ENCODE assay signal across 19 cellular contexts in the genomic region with DNA sequence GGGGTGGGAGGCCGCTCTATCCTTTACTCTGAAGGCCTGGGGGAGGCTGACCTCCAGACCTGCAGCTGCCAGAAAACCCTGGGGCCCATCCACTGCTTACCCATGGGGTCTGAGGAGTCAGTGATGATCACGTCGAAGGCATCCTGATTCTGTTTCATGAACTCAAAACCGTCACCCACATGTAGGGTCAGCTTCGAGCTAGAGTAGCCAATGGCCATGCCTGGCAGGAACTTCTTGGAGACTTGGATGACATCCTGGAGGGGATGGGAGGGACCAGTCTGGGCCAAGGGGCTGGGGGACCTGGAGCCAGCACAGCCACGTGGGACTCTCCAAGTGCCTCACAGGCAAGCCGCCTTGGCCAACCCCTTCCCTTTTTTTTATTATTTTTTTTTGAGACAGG. TPM values are rescaled to one million over a fixed set of nuclear protein-coding genes. Genes with fewer than 3 reads are reported as not detected.
DNase-seq lines count a peak whose midpoint lies in the region; ATAC-seq, FAIRE-seq and TF ChIP-seq lines count a peak whose summit lies in the region.
"Had no signal": no experiment of that assay in that cellular context is flagged by ENCODE, and none has a peak within 500 bp of the region (broad histone marks: within the 10 kb centered on the region; RNA-seq: fewer than 3 reads in every experiment).

No MANE protein-coding gene starts in this region.

- H3K9me3 Mint-ChIP-seq in activated naive CD4-positive, alpha-beta T cell treated with anti-CD3 and anti-CD28 coated beads, Interleukin-2, amount 50 U/mL, for 72 hours: no peaks in the 10 kb centered on the region
- no peaks in the 10 kb centered on the region for H3K9me3 Mint-ChIP-seq in activated T-helper 17 cell treated with anti-CD3 and anti-CD28 coated beads, Interleukin-2, amount 50 U/mL, for 72 hours
- H3K9me3 Mint-ChIP-seq: CD8-positive, alpha-beta T cell; H9 had no signal

- POLR2A ChIA-PET in GM12878 (lab: Charles Lee): no interaction called here

- no peaks in the 10 kb centered on the region for H4K20me1 ChIP-seq in GM12878 (ENCODE audit: control insufficient read depth, insufficient read depth)

- TF ChIP-seq EP300 in GM12878 (IDR thresholded peaks at IDR 0.05; ENCODE audit: borderline replicate concordance in 1 of 2, control insufficient read depth in 1 of 2, low read depth in 2 of 2, low read length in 2 of 2): no peak

- no peak for ATAC-seq in activated naive CD4-positive, alpha-beta T cell treated with anti-CD3 and anti-CD28 coated beads, Interleukin-2, amount 50 U/mL, for 72 hours
- ATAC-seq in GM12878 (no peak), GM21526 (IDR thresholded peaks at IDR 0.05; ENCODE audit: low FRiP score, unreplicated experiment) (no peak)
- no peak for ATAC-seq in activated T-helper 17 cell treated with anti-CD3 and anti-CD28 coated beads, Interleukin-2, amount 50 U/mL, for 72 hours (replicated peaks)
- ATAC-seq: CD8-positive, alpha-beta T cell had no signal

- H3K4me1 ChIP-seq in GM12878 (ENCODE audit: control insufficient read depth, insufficient read depth, low read length): peaks cover 15% of the 10 kb centered on the region
- peaks cover 0 to 11% of the 10 kb centered on the region in 2 donors for H3K4me1 ChIP-seq in kidney (ENCODE audit: control insufficient read depth in 1 of 2, insufficient read depth in 1 of 2, low read depth in 1 of 2, low read length in 2 of 2)

- no TSS peak for BruUV-seq in GM12878 (replicated peaks; lab: Mats Ljungman, UMichigan)

- FAIRE-seq in GM12878 (lab: Jason Lieb, UNC): no peak
- FAIRE-seq in kidney (lab: Jason Lieb, UNC): no peak
- FAIRE-seq: GM19239, H1, HTR-8/SVneo had no signal

- WGBS in GM12878 (ENCODE audit: insufficient coverage, insufficient replicate concordance, low lambda C conversion rate, missing lambda C conversion rate): 90% methylated on average over 7 of the region's 7 CpGs

- H2AFZ ChIP-seq in GM12878 (ENCODE audit: control insufficient read depth, low read depth, low read length): no peak overlapping the region

- H3K27me3 Mint-ChIP-seq in activated T-helper 17 cell treated with anti-CD3 and anti-CD28 coated beads, Interleukin-2, amount 50 U/mL, for 72 hours: no peaks in the 10 kb centered on the region
- H3K27me3 Mint-ChIP-seq: B cell had no signal

- peaks cover 20 to 27% of the 10 kb centered on the region in 2 donors for H3K36me3 Mint-ChIP-seq in activated naive CD4-positive, alpha-beta T cell treated with anti-CD3 and anti-CD28 coated beads, Interleukin-2, amount 50 U/mL, for 72 hours
- H3K36me3 Mint-ChIP-seq in activated T-helper 17 cell treated with anti-CD3 and anti-CD28 coated beads, Interleukin-2, amount 50 U/mL, for 72 hours (ENCODE audit: low read depth): peaks cover 50% of the 10 kb centered on the region

- no peak overlapping the region for H3K4me3 Mint-ChIP-seq in activated T-helper 17 cell treated with anti-CD3 and anti-CD28 coated beads, Interleukin-2, amount 50 U/mL, for 72 hours
- H3K4me3 Mint-ChIP-seq: B cell; CD8-positive, alpha-beta T cell had no signal

- no peak overlapping the region for H3K4me2 ChIP-seq in GM12878 (ENCODE audit: control insufficient read depth, insufficient read depth)

- in situ Hi-C loops in GM12878 (cut with MboI): no loop called here

- SMC1A ChIA-PET in GM12878 (lab: Charles Lee; ENCODE audit: uncharacterized antibody, unreplicated experiment): interaction anchor here (3.5 kb wide), 1 partner anchor 19 kb away, joined by 17 read pairs; no protein-coding TSS in a partner anchor

- H3K36me3 ChIP-seq in GM12878 (ENCODE audit: control insufficient read depth in 2 of 2, insufficient read depth in 2 of 2, low read length in 1 of 2) (peaks cover 4% of the 10 kb centered on the region in 2 experiments; a peak in 3 of 4 replicates), kidney (ENCODE audit: control insufficient read depth in 1 of 2, insufficient read depth in 2 of 2, low read length in 2 of 2) (peaks cover 0 to 4% of the 10 kb centered on the region in 2 donors)

- H3K9me3 ChIP-seq in GM12878 (replicated peaks; ENCODE audit: control insufficient read depth, insufficient read depth, low read length): no peaks in the 10 kb centered on the region
- no peaks in the 10 kb centered on the region for H3K9me3 ChIP-seq in kidney (ENCODE audit: control insufficient read depth in 1 of 2, low read length in 2 of 2)
- H3K9me3 ChIP-seq: BLaER1 treated with 17β-estradiol and CSF1 and Interleukin-3, amounts not matched to agents 10 nM and 100 nM had no signal

- peaks cover 31% of the 10 kb centered on the region for H3K79me2 ChIP-seq in GM12878 (ENCODE audit: control insufficient read depth, insufficient read depth, low read length)

- 0 out of 2 replicates have a peak, but pooled peaks have one; percentile 5 for TF ChIP-seq POLR2A in GM12878 (IDR thresholded peaks at IDR 0.05; ENCODE audit: low read depth, low read length)

- H3K9ac ChIP-seq in GM12878 (ENCODE audit: control insufficient read depth, insufficient read depth, low read length): no peak overlapping the region
- no peak overlapping the region for H3K9ac ChIP-seq in kidney (ENCODE audit: low read length in 2 of 2)

- RAD21 ChIA-PET in GM12878 (lab: Charles Lee; ENCODE audit: unreplicated experiment): no interaction called here

- H3K27ac ChIP-seq in GM12878 (ENCODE audit: control insufficient read depth, insufficient read depth) (no peak overlapping the region), kidney (ENCODE audit: low read depth in 2 of 2, low read length in 2 of 2) (no peak overlapping the region)
- H3K27ac ChIP-seq: BLaER1 treated with 17β-estradiol and CSF1 and Interleukin-3, amounts not matched to agents 10 nM and 100 nM had no signal

- TF ChIP-seq CTCF in GM12878 (IDR thresholded peaks at IDR 0.05 in 2 of 3, conservative IDR thresholded peaks at IDR 0.05 in 1 of 3; ENCODE audit: control insufficient read depth in 2 of 3, extremely low read depth in 1 of 3, insufficient read depth in 1 of 3, low read depth in 3 of 3, low read length in 3 of 3): no peak
- no peak for TF ChIP-seq CTCF in kidney (IDR thresholded peaks at IDR 0.05; ENCODE audit: borderline replicate concordance, extremely low read depth, insufficient read depth)

- no peaks in the 10 kb centered on the region for H3K27me3 ChIP-seq in GM12878 (replicated peaks in 1 of 2; ENCODE audit: control insufficient read depth in 2 of 2, insufficient read depth in 2 of 2, low read length in 1 of 2)
- H3K27me3 ChIP-seq: BLaER1 treated with 17β-estradiol and CSF1 and Interleukin-3, amounts not matched to agents 10 nM and 100 nM had no signal

- intact Hi-C loops in GM12878 (cut with micrococcal nuclease; ENCODE audit: unreplicated experiment) (no loop called here), kidney (cut with DNase I) (no loop called here), posterior vena cava (cut with DNase I) (no loop called here)

- peaks cover 7% of the 10 kb centered on the region for H3K4me1 Mint-ChIP-seq in activated T-helper 17 cell treated with anti-CD3 and anti-CD28 coated beads, Interleukin-2, amount 50 U/mL, for 72 hours

- TF ChIP-seq RAD21 in GM12878 (IDR thresholded peaks at IDR 0.05; ENCODE audit: insufficient read depth, low read depth, low read length): no peak

- peak overlapping the region; percentile 39 to 47 for H3K27ac Mint-ChIP-seq in activated naive CD4-positive, alpha-beta T cell treated with anti-CD3 and anti-CD28 coated beads, Interleukin-2, amount 50 U/mL, for 72 hours
- no peak overlapping the region for H3K27ac Mint-ChIP-seq in activated T-helper 17 cell treated with anti-CD3 and anti-CD28 coated beads, Interleukin-2, amount 50 U/mL, for 72 hours
- H3K27ac Mint-ChIP-seq: B cell; CD8-positive, alpha-beta T cell; H9 had no signal

- CTCF ChIA-PET in GM12878 (lab: Yijun Ruan, JAX): interaction anchor here (1.6 to 2.3 kb wide), 2 partner anchors 16 to 19 kb away, joined by 5 to 7 read pairs; no protein-coding TSS in a partner anchor

- H3K4me3 ChIP-seq in GM12878 (no peak overlapping the region), kidney (ENCODE audit: low read length in 2 of 2) (no peak overlapping the region)
- H3K4me3 ChIP-seq: BLaER1 treated with 17β-estradiol and CSF1 and Interleukin-3, amounts not matched to agents 10 nM and 100 nM had no signal

- DNase-seq in activated naive CD4-positive, alpha-beta T cell treated with anti-CD3 and anti-CD28 coated beads, Interleukin-2, amount 50 U/mL, for 72 hours (ENCODE audit: low spot score in 2 of 2): no peak
- DNase-seq in activated naive CD4-positive, alpha-beta T cell treated with Interleukin-2 at 50 U/mL for 16 hours: no peak
- DNase-seq in GM12878 (ENCODE audit: low read depth, low spot score) (no peak), kidney (peak; percentile 32), posterior vena cava (ENCODE audit: low spot score) (peak; percentile 67), NCI-H774 (lab: John Stamatoyannopoulos, UW) (no peak)
- DNase-seq: Calu3; CD8-positive, alpha-beta T cell; DMS79 treated with DMSO at 0.1 percent for 48 hours; GF-D8; H9; IMR-90 had no signal

RNA-seq across cellular contexts. Expression of a gene that starts 3.3 kb away (rescaled TPM):
- 100 to 1,000 TPM; 107 to 148 TPM for total RNA-seq in activated naive CD4-positive, alpha-beta T cell treated with anti-CD3 and anti-CD28 coated beads, Interleukin-2, amount 50 U/mL, for 72 hours
- 17.2 and 20.5 TPM in 2 replicates for total RNA-seq in GM12878 (2013; cell fraction: nucleolus; rRNA removed)
- total RNA-seq in GM12878 (2014; rRNA removed): 49.9 and 81.2 TPM in 2 replicates
- total RNA-seq in GM12878 (2014; rRNA removed; fragmentation: Illumina TruSeq; extraction: Trizol): 40.6 and 43.0 TPM in 2 replicates
- 249 and 255 TPM in 2 replicates for total RNA-seq in GM12878 (2021)
- 48.6 TPM for polyA plus RNA-seq in GM12878 (2011; ENCODE audit: low read depth)
- polyA plus RNA-seq in GM12878 (2011; rRNA removed): 11.0 and 22.2 TPM in 2 replicates
- polyA plus RNA-seq in GM12878 (2011; cell fraction: cytosol; rRNA removed): 70.7 and 73.8 TPM in 2 replicates
- 44.6 and 69.9 TPM in 2 replicates for polyA plus RNA-seq in GM12878 (2011; cell fraction: nucleus; rRNA removed)
- 130 and 136 TPM in 2 replicates for polyA plus RNA-seq in GM12878 (2012)
- polyA plus RNA-seq in GM12878 (2014; fragmentation: Illumina TruSeq; extraction: Trizol): 59.5 and 133 TPM in 2 replicates
- polyA plus RNA-seq in GM12878 (2014; fragmentation: Nextera tagmentation; extraction: Ambion mirVana): 10 to 100 TPM; 16.7 to 46.6 TPM
- polyA plus RNA-seq in GM12878 (2014; rRNA removed): 142 and 185 TPM in 2 replicates
- polyA plus RNA-seq in GM12878 (2016; fragmentation: Nextera tagmentation; extraction: Ambion mirVana): 100 to 1,000 TPM in 1 of 2 experiments, 10 to 100 TPM in 1; 81.1 to 155 TPM
- 40.4 and 67.7 TPM in 2 replicates for polyA minus RNA-seq in GM12878 (2011; rRNA and poly(A)+ RNA removed)
- 56.3 and 73.1 TPM in 2 replicates for polyA minus RNA-seq in GM12878 (2011; cell fraction: cytosol; rRNA and poly(A)+ RNA removed)
- 15.0 and 34.0 TPM in 2 replicates for polyA minus RNA-seq in GM12878 (2011; cell fraction: nucleus; rRNA and poly(A)+ RNA removed)
- 52.9 TPM for total RNA-seq in kidney
- 59.5 TPM for polyA plus RNA-seq in kidney (ENCODE audit: insufficient read depth, low read depth, low replicate concordance)
- 10 to 100 TPM; 74.2 to 76.6 TPM for total RNA-seq in posterior vena cava
- 100 to 1,000 TPM in 1 of 2 donors, 10 to 100 TPM in 1; 83.9 to 225 TPM for total RNA-seq in activated T-helper 17 cell treated with anti-CD3 and anti-CD28 coated beads, Interleukin-2, amount 50 U/mL, for 72 hours

RNA-seq across cellular contexts. Expression of a gene that starts 9.5 kb away (rescaled TPM):
- total RNA-seq in activated naive CD4-positive, alpha-beta T cell treated with anti-CD3 and anti-CD28 coated beads, Interleukin-2, amount 50 U/mL, for 72 hours: under 1 TPM in 1 of 2 donors, not detected in 1; 0.21 TPM
- 0.25 TPM in 1 of 2 replicates, not detected in the other for total RNA-seq in GM12878 (2013; cell fraction: nucleolus; rRNA removed)
- 0.05 TPM in 1 of 2 replicates, not detected in the other for total RNA-seq in GM12878 (2014; rRNA removed)
- total RNA-seq in GM12878 (2014; rRNA removed; fragmentation: Illumina TruSeq; extraction: Trizol): 0.04 TPM in 1 of 2 replicates, not detected in the other
- not detected in 2 replicates for total RNA-seq in GM12878 (2021)
- 5.6 TPM for polyA plus RNA-seq in GM12878 (2011; ENCODE audit: low read depth)
- not detected in 2 replicates for polyA plus RNA-seq in GM12878 (2011; rRNA removed)
- not detected in 2 replicates for polyA plus RNA-seq in GM12878 (2011; cell fraction: cytosol; rRNA removed)
- not detected in 2 replicates for polyA plus RNA-seq in GM12878 (2011; cell fraction: nucleus; rRNA removed)
- 2.0 and 5.9 TPM in 2 replicates for polyA plus RNA-seq in GM12878 (2012)
- polyA plus RNA-seq in GM12878 (2014; fragmentation: Illumina TruSeq; extraction: Trizol): not detected in 2 replicates
- under 1 TPM in 1 of 2 experiments, not detected in 1; 0.06 TPM for polyA plus RNA-seq in GM12878 (2014; fragmentation: Nextera tagmentation; extraction: Ambion mirVana)
- polyA plus RNA-seq in GM12878 (2014; rRNA removed): not detected in 2 replicates
- polyA plus RNA-seq in GM12878 (2016; fragmentation: Nextera tagmentation; extraction: Ambion mirVana): under 1 TPM in 1 of 2 experiments, not detected in 1; 0.21 TPM
- polyA minus RNA-seq in GM12878 (2011; rRNA and poly(A)+ RNA removed): not detected in 2 replicates
- not detected in 2 replicates for polyA minus RNA-seq in GM12878 (2011; cell fraction: cytosol; rRNA and poly(A)+ RNA removed)
- not detected in 2 replicates for polyA minus RNA-seq in GM12878 (2011; cell fraction: nucleus; rRNA and poly(A)+ RNA removed)
- total RNA-seq in kidney: not detected
- not detected for polyA plus RNA-seq in kidney (ENCODE audit: insufficient read depth, low read depth, low replicate concordance)
- not detected for total RNA-seq in posterior vena cava
- total RNA-seq in activated T-helper 17 cell treated with anti-CD3 and anti-CD28 coated beads, Interleukin-2, amount 50 U/mL, for 72 hours: under 1 TPM in 1 of 2 donors, not detected in 1; 0.43 TPM
- total RNA-seq: B cell, Calu3, IMR-90 had no signal

RNA-seq across cellular contexts. Expression of a gene that starts 43.2 kb away (rescaled TPM):
- total RNA-seq in activated naive CD4-positive, alpha-beta T cell treated with anti-CD3 and anti-CD28 coated beads, Interleukin-2, amount 50 U/mL, for 72 hours: 10 to 100 TPM; 81.1 to 83.3 TPM
- total RNA-seq in GM12878 (2013; cell fraction: nucleolus; rRNA removed): 139 and 147 TPM in 2 replicates
- total RNA-seq in GM12878 (2014; rRNA removed) (70.3 and 81.2 TPM in 2 replicates), GM12878 (2014; rRNA removed; fragmentation: Illumina TruSeq; extraction: Trizol) (54.3 and 58.3 TPM in 2 replicates), GM12878 (2021) (60.0 and 62.5 TPM in 2 replicates), kidney (46.8 TPM), posterior vena cava (10 to 100 TPM; 40.9 to 43.4 TPM)
- polyA plus RNA-seq in GM12878 (2011; ENCODE audit: low read depth): 31.0 TPM
- polyA plus RNA-seq in GM12878 (2011; rRNA removed) (52.8 and 60.4 TPM in 2 replicates), GM12878 (2014; fragmentation: Illumina TruSeq; extraction: Trizol) (75.6 and 78.9 TPM in 2 replicates), GM12878 (2014; fragmentation: Nextera tagmentation; extraction: Ambion mirVana) (10 to 100 TPM; 16.2 to 16.7 TPM), GM12878 (2014; rRNA removed) (70.7 and 76.0 TPM in 2 replicates), GM12878 (2016; fragmentation: Nextera tagmentation; extraction: Ambion mirVana) (10 to 100 TPM; 78.6 to 86.5 TPM), kidney (ENCODE audit: insufficient read depth, low read depth, low replicate concordance) (26.2 TPM)
- polyA plus RNA-seq in GM12878 (2011; cell fraction: cytosol; rRNA removed): 60.7 and 64.8 TPM in 2 replicates
- 155 and 161 TPM in 2 replicates for polyA plus RNA-seq in GM12878 (2011; cell fraction: nucleus; rRNA removed)
- 41.6 and 44.9 TPM in 2 replicates for polyA plus RNA-seq in GM12878 (2012)
- polyA minus RNA-seq in GM12878 (2011; rRNA and poly(A)+ RNA removed): 62.0 and 63.1 TPM in 2 replicates
- 15.4 and 19.5 TPM in 2 replicates for polyA minus RNA-seq in GM12878 (2011; cell fraction: cytosol; rRNA and poly(A)+ RNA removed)
- polyA minus RNA-seq in GM12878 (2011; cell fraction: nucleus; rRNA and poly(A)+ RNA removed): 39.3 and 59.6 TPM in 2 replicates
- total RNA-seq in activated T-helper 17 cell treated with anti-CD3 and anti-CD28 coated beads, Interleukin-2, amount 50 U/mL, for 72 hours: 100 to 1,000 TPM in 1 of 2 donors, 10 to 100 TPM in 1; 69.0 to 102 TPM

RNA-seq across cellular contexts. Expression of a gene that starts 44.0 kb away (rescaled TPM):
- 100 to 1,000 TPM; 132 to 168 TPM for total RNA-seq in activated naive CD4-positive, alpha-beta T cell treated with anti-CD3 and anti-CD28 coated beads, Interleukin-2, amount 50 U/mL, for 72 hours
- 172 and 179 TPM in 2 replicates for total RNA-seq in GM12878 (2013; cell fraction: nucleolus; rRNA removed)
- total RNA-seq in GM12878 (2014; rRNA removed) (55.6 and 64.1 TPM in 2 replicates), GM12878 (2014; rRNA removed; fragmentation: Illumina TruSeq; extraction: Trizol) (124 and 135 TPM in 2 replicates), GM12878 (2021) (155 and 174 TPM in 2 replicates), kidney (140 TPM), posterior vena cava (100 to 1,000 TPM; 124 to 130 TPM)
- polyA plus RNA-seq in GM12878 (2011; ENCODE audit: low read depth): 89.3 TPM
- polyA plus RNA-seq in GM12878 (2011; rRNA removed) (209 and 284 TPM in 2 replicates), GM12878 (2014; fragmentation: Illumina TruSeq; extraction: Trizol) (318 and 350 TPM in 2 replicates), GM12878 (2014; fragmentation: Nextera tagmentation; extraction: Ambion mirVana) (100 to 1,000 TPM in 1 of 2 experiments, 10 to 100 TPM in 1; 76.1 to 171 TPM), GM12878 (2014; rRNA removed) (212 and 257 TPM in 2 replicates), GM12878 (2016; fragmentation: Nextera tagmentation; extraction: Ambion mirVana) (100 to 1,000 TPM; 251 to 253 TPM), kidney (ENCODE audit: insufficient read depth, low read depth, low replicate concordance) (103 TPM)
- 92.3 and 131 TPM in 2 replicates for polyA plus RNA-seq in GM12878 (2011; cell fraction: cytosol; rRNA removed)
- polyA plus RNA-seq in GM12878 (2011; cell fraction: nucleus; rRNA removed): 210 and 304 TPM in 2 replicates
- polyA plus RNA-seq in GM12878 (2012): 145 and 148 TPM in 2 replicates
- polyA minus RNA-seq in GM12878 (2011; rRNA and poly(A)+ RNA removed): 90.0 and 129 TPM in 2 replicates
- polyA minus RNA-seq in GM12878 (2011; cell fraction: cytosol; rRNA and poly(A)+ RNA removed): 54.4 and 74.5 TPM in 2 replicates
- 68.2 and 109 TPM in 2 replicates for polyA minus RNA-seq in GM12878 (2011; cell fraction: nucleus; rRNA and poly(A)+ RNA removed)
- total RNA-seq in activated T-helper 17 cell treated with anti-CD3 and anti-CD28 coated beads, Interleukin-2, amount 50 U/mL, for 72 hours: 100 to 1,000 TPM; 120 to 186 TPM

Comparison
In these comparisons a context has a peak if more than half of its experiments do, and no peak if none do; other contexts are left out.
1. DNase-seq: peak in kidney (single experiment) and posterior vena cava (single experiment); none in activated naive CD4-positive, alpha-beta T cell treated with anti-CD3 and anti-CD28 coated beads, Interleukin-2, amount 50 U/mL, for 72 hours (0 of 2), activated naive CD4-positive, alpha-beta T cell treated with Interleukin-2 at 50 U/mL for 16 hours (single experiment), GM12878 (single experiment) and NCI-H774 (single experiment).